Comparison of ENCODE assay signal across 1 cellular context in the genomic region with DNA sequence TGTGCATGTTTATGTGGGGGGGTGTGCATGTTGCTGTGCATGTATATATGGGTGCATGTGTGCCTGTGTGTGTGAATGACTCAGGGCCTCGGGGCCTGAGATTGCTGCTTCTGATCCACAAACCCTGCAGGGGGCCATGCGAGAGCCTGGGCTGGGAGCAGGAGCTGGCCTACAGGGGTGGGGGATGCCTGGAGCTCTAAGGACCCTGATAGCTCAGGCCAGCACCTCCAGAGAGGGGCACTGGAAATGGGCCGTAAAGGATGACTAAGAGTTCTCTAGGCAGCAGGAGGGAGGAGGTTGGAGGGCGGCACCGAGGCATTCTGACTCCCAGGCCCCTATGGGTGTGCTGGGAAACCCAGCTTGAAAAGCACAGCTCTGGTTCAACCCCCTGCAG.
TF ChIP-seq lines count a peak whose summit lies in the region.

No MANE protein-coding gene starts in this region.

TF ChIP-seq in H1, 55 proteins besides CTCF, POLR2A, EP300 and RAD21:
- TF ChIP-seq KDM5A (IDR thresholded peaks at IDR 0.05; ENCODE audit: low read length) = no peak
